ENCODE assay signal across 26 cellular contexts in genomic region chr6:112911949-112912348, GRCh38.
DNase-seq lines count a peak whose midpoint lies in the region; TF ChIP-seq lines count a peak whose summit lies in the region.
"Had no signal": no experiment of that assay in that cellular context is flagged by ENCODE, and none has a peak within 500 bp of the region (broad histone marks: within the 10 kb centered on the region; RNA-seq: fewer than 3 reads in every experiment).

No MANE protein-coding gene starts in this region.

- no peak for TF ChIP-seq POLR2A in esophagus muscularis mucosa (IDR thresholded peaks at IDR 0.05; ENCODE audit: low read depth)

- H3K27ac Mint-ChIP-seq in osteocyte (ENCODE audit: unreplicated experiment): peak overlapping the region; percentile 97
- H3K27ac Mint-ChIP-seq: activated CD4-positive, alpha-beta memory T cell treated with anti-CD3 and anti-CD28 coated beads, Interleukin-2, amount 10 ng/mL, durations not matched to agents 7 days and 5 days; dendritic cell treated with granulocyte-macrophage colony-stimulating factor and Interleukin-4, amounts not matched to agents 40 ng/mL and 50 ng/mL, for 4 days; IgD-negative memory B cell had no signal

- H3K79me2 ChIP-seq in SK-N-SH (ENCODE audit: insufficient read depth): no peaks in the 10 kb centered on the region
- no peaks in the 10 kb centered on the region for H3K79me2 ChIP-seq in OCI-LY7 (ENCODE audit: insufficient read depth, low read depth, low read length)

- peak; percentile 17 for DNase-seq in EL
- DNase-seq in SK-N-SH: no peak
- peak; percentile 59 for DNase-seq in fibroblast of the aortic adventitia (ENCODE audit: low read depth)
- DNase-seq in osteocyte (ENCODE audit: extremely low spot score, unreplicated experiment): no peak
- DNase-seq in esophagus muscularis mucosa (ENCODE audit: extremely low spot score): no peak
- DNase-seq in OCI-LY7 (ENCODE audit: low spot score): no peak
- DNase-seq in AG08396 (ENCODE audit: low spot score): no peak
- DNase-seq in activated CD4-positive, CD25-positive, alpha-beta regulatory T cell (lab: John Stamatoyannopoulos, UW): no peak
- DNase-seq: activated CD4-positive, alpha-beta memory T cell treated with anti-CD3 and anti-CD28 coated beads, Interleukin-2, amount 10 ng/mL, durations not matched to agents 7 days and 5 days; activated gamma-delta T cell; activated T-cell treated with anti-CD3 and anti-CD28 coated beads for 4 hours; Caco-2; gastrocnemius medialis; H7; mammary epithelial cell; MG63; NCI-H1436; NCI-H524; nucleus accumbens; stimulated activated CD4-positive, alpha-beta T cell treated with anti-CD3 and anti-CD28 coated beads, Interleukin-4, amount 100 ng/mL, for 4 hours; T1000 had no signal

- no peaks in the 10 kb centered on the region for H3K27me3 Mint-ChIP-seq in osteocyte (ENCODE audit: unreplicated experiment)
- H3K27me3 Mint-ChIP-seq: activated CD4-positive, alpha-beta memory T cell treated with anti-CD3 and anti-CD28 coated beads, Interleukin-2, amount 10 ng/mL, durations not matched to agents 7 days and 5 days; dendritic cell treated with granulocyte-macrophage colony-stimulating factor and Interleukin-4, amounts not matched to agents 40 ng/mL and 50 ng/mL, for 4 days; IgD-negative memory B cell; stimulated activated naive CD8-positive, alpha-beta T cell treated with anti-CD3 and anti-CD28 coated beads, Interleukin-15, Interleukin-2, amounts not matched to agents 100 ng/mL and 50 ng/mL, for 24 hours had no signal

- BruUV-seq in OCI-LY7 (replicated peaks; lab: Mats Ljungman, UMichigan): no TSS peak

- no peaks in the 10 kb centered on the region for H3K36me3 ChIP-seq in SK-N-SH (replicated peaks in 1 of 2; ENCODE audit: control insufficient read depth in 1 of 2, insufficient read depth in 2 of 2, low read length in 1 of 2)
- no peaks in the 10 kb centered on the region for H3K36me3 ChIP-seq in esophagus muscularis mucosa
- H3K36me3 ChIP-seq in OCI-LY7 (ENCODE audit: insufficient read depth, low read length): no peaks in the 10 kb centered on the region
- H3K36me3 ChIP-seq: BLaER1, gastrocnemius medialis, MG63, tibial nerve had no signal

- no peak for TF ChIP-seq RAD21 in SK-N-SH (IDR thresholded peaks at IDR 0.05; ENCODE audit: low read length)

- H3K36me3 Mint-ChIP-seq in osteocyte (ENCODE audit: unreplicated experiment): peaks cover 4% of the 10 kb centered on the region
- H3K36me3 Mint-ChIP-seq: IgD-negative memory B cell had no signal

- H3K4me1 ChIP-seq in SK-N-SH (ENCODE audit: control insufficient read depth in 1 of 2, insufficient read depth in 2 of 2, low read depth in 1 of 2, low read length in 1 of 2): peaks cover 0 to 20% of the 10 kb centered on the region in 2 experiments; a peak in 2 of 4 replicates
- peaks cover 5 to 19% (median 15%) of the 10 kb centered on the region in 4 donors for H3K4me1 ChIP-seq in esophagus muscularis mucosa
- no peaks in the 10 kb centered on the region for H3K4me1 ChIP-seq in OCI-LY7 (ENCODE audit: insufficient read depth, low read length, poor library complexity, severe bottlenecking)
- H3K4me1 ChIP-seq: BLaER1, Caco-2, gastrocnemius medialis had no signal

- H3K9me2 ChIP-seq in SK-N-SH (no peaks in the 10 kb centered on the region), OCI-LY7 (ENCODE audit: insufficient read depth, low read length) (no peaks in the 10 kb centered on the region)

- WGBS in SK-N-SH (ENCODE audit: low lambda C conversion rate): 85% methylated on average over 3 of the region's 3 CpGs
- WGBS in esophagus muscularis mucosa: 40% methylated on average over 3 of the region's 3 CpGs

- no peak overlapping the region for H3K4me3 Mint-ChIP-seq in osteocyte (ENCODE audit: unreplicated experiment)
- H3K4me3 Mint-ChIP-seq: activated CD4-positive, alpha-beta memory T cell treated with anti-CD3 and anti-CD28 coated beads, Interleukin-2, amount 10 ng/mL, durations not matched to agents 7 days and 5 days; dendritic cell treated with granulocyte-macrophage colony-stimulating factor and Interleukin-4, amounts not matched to agents 40 ng/mL and 50 ng/mL, for 4 days; IgD-negative memory B cell; stimulated activated naive CD8-positive, alpha-beta T cell treated with anti-CD3 and anti-CD28 coated beads, Interleukin-15, Interleukin-2, amounts not matched to agents 100 ng/mL and 50 ng/mL, for 24 hours had no signal

- peaks cover 7% of the 10 kb centered on the region for H3F3A ChIP-seq in SK-N-SH (replicated peaks; ENCODE audit: insufficient read depth)

- H4K20me1 ChIP-seq in SK-N-SH (ENCODE audit: insufficient read depth): no peaks in the 10 kb centered on the region
- no peaks in the 10 kb centered on the region for H4K20me1 ChIP-seq in OCI-LY7 (ENCODE audit: insufficient read depth, low read length)
- H4K20me1 ChIP-seq: BLaER1 had no signal

- H3K27ac ChIP-seq in SK-N-SH (ENCODE audit: low read depth in 2 of 2, low read length in 1 of 2) (peak overlapping the region; percentile 36 to 87; a peak in 2 of 4 replicates), esophagus muscularis mucosa (replicated peaks in 1 of 4) (no peak overlapping the region), OCI-LY7 (ENCODE audit: low read depth, low read length, poor library complexity, severe bottlenecking) (no peak overlapping the region)
- H3K27ac ChIP-seq: BLaER1, gastrocnemius medialis, tibial nerve had no signal

- H3K4me1 Mint-ChIP-seq in osteocyte (ENCODE audit: unreplicated experiment): peaks cover 52% of the 10 kb centered on the region
- H3K4me1 Mint-ChIP-seq: activated CD4-positive, alpha-beta memory T cell treated with anti-CD3 and anti-CD28 coated beads, Interleukin-2, amount 10 ng/mL, durations not matched to agents 7 days and 5 days; IgD-negative memory B cell had no signal

- H3K4me2 ChIP-seq in SK-N-SH (no peak overlapping the region), OCI-LY7 (ENCODE audit: low read length) (no peak overlapping the region)
- H3K4me2 ChIP-seq: BLaER1 had no signal

- H3K9ac ChIP-seq in SK-N-SH: no peak overlapping the region
- H3K9ac ChIP-seq: BLaER1 had no signal

- intact Hi-C loops in esophagus muscularis mucosa (cut with DNase I) (no loop called here), OCI-LY7 (cut with micrococcal nuclease; ENCODE audit: unreplicated experiment) (no loop called here)

- POLR2A ChIA-PET in SK-N-SH (lab: Yijun Ruan, JAX): no interaction called here
- POLR2A ChIA-PET in OCI-LY7 (lab: Charles Lee): interaction anchor here (0.6 kb wide), 1 partner anchor 128 kb away, joined by 3 read pairs; no protein-coding TSS in a partner anchor

- CTCF ChIA-PET in SK-N-SH (lab: Yijun Ruan, JAX): no interaction called here
- CTCF ChIA-PET in OCI-LY7 (lab: Charles Lee; ENCODE audit: unreplicated experiment): no interaction called here

- H3K9me3 Mint-ChIP-seq in osteocyte (ENCODE audit: unreplicated experiment): no peaks in the 10 kb centered on the region
- H3K9me3 Mint-ChIP-seq: dendritic cell treated with granulocyte-macrophage colony-stimulating factor and Interleukin-4, amounts not matched to agents 40 ng/mL and 50 ng/mL, for 4 days had no signal

- H2AFZ ChIP-seq in SK-N-SH (ENCODE audit: low read depth): no peak overlapping the region
- H2AFZ ChIP-seq in OCI-LY7 (ENCODE audit: low read length): no peak overlapping the region

- no peaks in the 10 kb centered on the region for H3K9me3 ChIP-seq in SK-N-SH
- H3K9me3 ChIP-seq in esophagus muscularis mucosa: no peaks in the 10 kb centered on the region
- H3K9me3 ChIP-seq in OCI-LY7 (ENCODE audit: low read length): no peaks in the 10 kb centered on the region
- H3K9me3 ChIP-seq: BLaER1, Caco-2, gastrocnemius medialis, MG63, tibial nerve had no signal

- H3K4me3 ChIP-seq in SK-N-SH (ENCODE audit: low read depth in 2 of 2, low read length in 1 of 2) (no peak overlapping the region), fibroblast of the aortic adventitia (ENCODE audit: low read depth, low read length) (no peak overlapping the region), esophagus muscularis mucosa (no peak overlapping the region), OCI-LY7 (ENCODE audit: low read depth, low read length, poor library complexity, severe bottlenecking) (no peak overlapping the region)
- H3K4me3 ChIP-seq: BLaER1, gastrocnemius medialis, MG63, tibial nerve had no signal

- H3K27me3 ChIP-seq in SK-N-SH (ENCODE audit: insufficient read depth) (no peaks in the 10 kb centered on the region), esophagus muscularis mucosa (no peaks in the 10 kb centered on the region)
- H3K27me3 ChIP-seq: BLaER1, gastrocnemius medialis, MG63, tibial nerve had no signal

- TF ChIP-seq EP300 in SK-N-SH (IDR thresholded peaks at IDR 0.05; ENCODE audit: borderline replicate concordance in 1 of 2, low read depth in 1 of 2, low read length in 1 of 2) (no peak), esophagus muscularis mucosa (IDR thresholded peaks at IDR 0.05) (no peak)

- TF ChIP-seq CTCF in SK-N-SH (IDR thresholded peaks at IDR 0.05): no peak
- TF ChIP-seq CTCF in fibroblast of the aortic adventitia (IDR thresholded peaks at IDR 0.05; ENCODE audit: insufficient read depth, low read length): no peak
- no peak for TF ChIP-seq CTCF in osteocyte (IDR thresholded peaks at IDR 0.05)
- no peak for TF ChIP-seq CTCF in esophagus muscularis mucosa (IDR thresholded peaks at IDR 0.05)
- no peak for TF ChIP-seq CTCF in OCI-LY7 (conservative IDR thresholded peaks at IDR 0.05; ENCODE audit: low read length)

TF ChIP-seq in SK-N-SH, 30 proteins besides CTCF, POLR2A, EP300 and RAD21 (continues in another document):
- TF ChIP-seq TCF12 (IDR thresholded peaks at IDR 0.05) (no peak), MEF2A (IDR thresholded peaks at IDR 0.05; ENCODE audit: borderline replicate concordance, low read depth) (no peak), ZBTB33 (IDR thresholded peaks at IDR 0.05; ENCODE audit: borderline replicate concordance, low read depth) (no peak), NRF1 (IDR thresholded peaks at IDR 0.05; ENCODE audit: low read depth, low read length) (no peak), RCOR1 (IDR thresholded peaks at IDR 0.05; ENCODE audit: low read length) (no peak), EZH2phosphoT487 (IDR thresholded peaks at IDR 0.05; ENCODE audit: borderline replicate concordance, low read depth) (no peak)

Comparison
In these comparisons a context has a peak if more than half of its experiments do, and no peak if none do; other contexts are left out.
1. DNase-seq: peak in EL (single experiment) and fibroblast of the aortic adventitia (single experiment); none in SK-N-SH (single experiment), osteocyte (single experiment), esophagus muscularis mucosa (single experiment), OCI-LY7 (single experiment), AG08396 (single experiment) and activated CD4-positive, CD25-positive, alpha-beta regulatory T cell (0 of 4).
2. H3K27ac ChIP-seq: peak in SK-N-SH (2 of 2); none in esophagus muscularis mucosa (0 of 4) and OCI-LY7 (single experiment).